Comparison of ENCODE assay signal across 8 cellular contexts in genomic region chr3:129441782-129442181, GRCh38. TPM values are rescaled to one million over a fixed set of nuclear protein-coding genes. Genes with fewer than 3 reads are reported as not detected.
DNase-seq lines count a peak whose midpoint lies in the region; ATAC-seq, FAIRE-seq and TF ChIP-seq lines count a peak whose summit lies in the region.

No MANE protein-coding gene starts in this region.

- H3K36me3 Mint-ChIP-seq in astrocyte (ENCODE audit: low read depth, unreplicated experiment) = no peaks in the 10 kb centered on the region

- H3K4me1 ChIP-seq in HUES48 (ENCODE audit: control insufficient read depth, insufficient read depth, low read length) = peaks cover 20% of the 10 kb centered on the region
- H3K4me1 ChIP-seq in astrocyte (ENCODE audit: insufficient read depth, low read length) = peaks cover 18% of the 10 kb centered on the region
- peaks cover 20 to 76% of the 10 kb centered on the region in 2 donors for H3K4me1 ChIP-seq in left lung
- peaks cover 33 to 59% (median 40%) of the 10 kb centered on the region in 4 donors for H3K4me1 ChIP-seq in upper lobe of left lung

- H3K27ac Mint-ChIP-seq in astrocyte (ENCODE audit: unreplicated experiment) = no peak overlapping the region

- WGBS in upper lobe of left lung, 2 donors = 37 to 54% methylated on average over 4 of the region's 4 CpGs

- peaks cover 24% of the 10 kb centered on the region for H3K4me1 Mint-ChIP-seq in astrocyte (ENCODE audit: low read depth, unreplicated experiment)

- H3K79me2 ChIP-seq in astrocyte (ENCODE audit: insufficient read depth, low read length) = peaks cover 40% of the 10 kb centered on the region

- H3K27me3 ChIP-seq in HUES48 (ENCODE audit: control insufficient read depth, insufficient read depth, low read length) (no peaks in the 10 kb centered on the region), astrocyte (ENCODE audit: insufficient read depth, low read length) (no peaks in the 10 kb centered on the region), left lung (no peaks in the 10 kb centered on the region), upper lobe of left lung (no peaks in the 10 kb centered on the region)

- H3K4me3 Mint-ChIP-seq in astrocyte (ENCODE audit: unreplicated experiment) = peak overlapping the region; percentile 100

- peak; percentile 5 for TF ChIP-seq CTCF in AG09309 (IDR thresholded peaks at IDR 0.05; ENCODE audit: control insufficient read depth, insufficient read depth, low read depth, low read length, missing control alignments)
- no peak for TF ChIP-seq CTCF in astrocyte (IDR thresholded peaks at IDR 0.05; ENCODE audit: insufficient read depth, low read depth, low read length)
- no peak for TF ChIP-seq CTCF in left lung (IDR thresholded peaks at IDR 0.05)
- no peak for TF ChIP-seq CTCF in upper lobe of left lung (IDR thresholded peaks at IDR 0.05)

- no peak for TF ChIP-seq EP300 in upper lobe of left lung (IDR thresholded peaks at IDR 0.05)

- H3K9ac ChIP-seq in HUES48 (ENCODE audit: low read depth, low read length) (no peak overlapping the region), astrocyte (ENCODE audit: low read length) (peak overlapping the region; percentile 23)

- TF ChIP-seq POLR2A in upper lobe of left lung (IDR thresholded peaks at IDR 0.05) = no peak

- peaks cover 6% of the 10 kb centered on the region for H4K20me1 ChIP-seq in astrocyte (ENCODE audit: insufficient read depth, low read length)

- H3K9me3 ChIP-seq in HUES48 (ENCODE audit: control insufficient read depth, insufficient read depth, low read length) = no peaks in the 10 kb centered on the region
- H3K9me3 ChIP-seq in astrocyte (ENCODE audit: insufficient read depth, low read depth, low read length) = no peaks in the 10 kb centered on the region
- no peaks in the 10 kb centered on the region for H3K9me3 ChIP-seq in left lung
- H3K9me3 ChIP-seq in upper lobe of left lung = no peaks in the 10 kb centered on the region

- no peaks in the 10 kb centered on the region for H3K27me3 Mint-ChIP-seq in astrocyte (ENCODE audit: low read depth, unreplicated experiment)

- DNase-seq in AG09309 (ENCODE audit: low read depth) (peak; percentile 50), astrocyte (ENCODE audit: low read depth) (peak; percentile 54), left lung (no peak), upper lobe of left lung (no peak), T1000 (lab: John Stamatoyannopoulos, UW) (no peak)
- no peak for DNase-seq in activated CD4-positive, CD25-positive, alpha-beta regulatory T cell (lab: John Stamatoyannopoulos, UW)

- H3K4me2 ChIP-seq in astrocyte (ENCODE audit: low read length) = peak overlapping the region; percentile 87

- H3K27ac ChIP-seq in HUES48 (ENCODE audit: low read depth, low read length) = peak overlapping the region; percentile 39
- peak overlapping the region; percentile 8 for H3K27ac ChIP-seq in astrocyte (ENCODE audit: low read depth, low read length)
- peak overlapping the region; percentile 93 to 97 for H3K27ac ChIP-seq in left lung
- peak overlapping the region in 3 of 4 donors; percentile 90 to 93 (median 92) for H3K27ac ChIP-seq in upper lobe of left lung

- H3K4me3 ChIP-seq in AG09309 (ENCODE audit: control insufficient read depth, low read depth, low read length) (no peak overlapping the region), HUES48 (ENCODE audit: low read depth, low read length) (no peak overlapping the region; the same call in 1 of the 2 replicates), astrocyte (ENCODE audit: insufficient read depth, low read depth, low read length) (no peak overlapping the region), left lung (no peak overlapping the region), upper lobe of left lung (no peak overlapping the region)

- peak overlapping the region; percentile 37 for H2AFZ ChIP-seq in astrocyte (ENCODE audit: low read depth, low read length)

- no peak for ATAC-seq in left lung
- ATAC-seq in upper lobe of left lung (ENCODE audit: low FRiP score in 2 of 2) = no peak
- no peak for ATAC-seq in HG03565 (IDR thresholded peaks at IDR 0.05; ENCODE audit: unreplicated experiment)

- H3K36me3 ChIP-seq in HUES48 (ENCODE audit: control insufficient read depth, insufficient read depth, low read length) = peaks cover 15% of the 10 kb centered on the region
- peaks cover 9% of the 10 kb centered on the region for H3K36me3 ChIP-seq in astrocyte (ENCODE audit: insufficient read depth, low read length)
- peaks cover 8 to 13% of the 10 kb centered on the region in 2 donors for H3K36me3 ChIP-seq in left lung
- H3K36me3 ChIP-seq in upper lobe of left lung = peaks cover 0 to 12% (median under 1%) of the 10 kb centered on the region in 4 donors

- intact Hi-C loops in left lung (cut with DNase I) = no loop called here

- no peak for FAIRE-seq in astrocyte (lab: Jason Lieb, UNC)

- no peaks in the 10 kb centered on the region for H3K9me3 Mint-ChIP-seq in astrocyte (ENCODE audit: unreplicated experiment)

RNA-seq across cellular contexts. Expression of gene IFT122, which starts 1.8 kb away (rescaled TPM):
- total RNA-seq in astrocyte (17.7 and 19.9 TPM in 2 replicates), left lung (10 to 100 TPM; 21.2 to 35.4 TPM), upper lobe of left lung (100 to 1,000 TPM in 1 of 6 donors, 10 to 100 TPM in 5; 23.7 to 126 (median 29.1) TPM)

RNA-seq across cellular contexts. Expression of gene MBD4, which starts 2.0 kb away (rescaled TPM):
- total RNA-seq in astrocyte (22.3 and 22.8 TPM in 2 replicates), left lung (10 to 100 TPM; 29.9 to 47.9 TPM), upper lobe of left lung (10 to 100 TPM; 22.3 to 43.2 (median 34.6) TPM)

RNA-seq across cellular contexts. Expression of gene EFCAB12, which starts 13.3 kb away (rescaled TPM):
- 0.14 and 0.26 TPM in 2 replicates for total RNA-seq in astrocyte
- 1 to 10 TPM in 1 of 2 donors, under 1 TPM in 1; 0.47 to 3.5 TPM for total RNA-seq in left lung
- total RNA-seq in upper lobe of left lung = 10 to 100 TPM in 1 of 6 donors, 1 to 10 TPM in 4, under 1 TPM in 1; 0.72 to 10.5 (median 5.1) TPM

Comparison
In these comparisons a context has a peak if more than half of its experiments do, and no peak if none do; other contexts are left out.
1. DNase-seq: peak in AG09309 (single experiment) and astrocyte (single experiment); none in left lung (0 of 2), upper lobe of left lung (0 of 2), activated CD4-positive, CD25-positive, alpha-beta regulatory T cell (0 of 4) and T1000 (single experiment).
2. H3K27ac ChIP-seq: peak in every context shown above with its lines; median percentile 95 in left lung; 92 in upper lobe of left lung; 39 in HUES48; 8 in astrocyte.